22 cellular contexts compared by ENCODE assay signal in the genomic region with DNA sequence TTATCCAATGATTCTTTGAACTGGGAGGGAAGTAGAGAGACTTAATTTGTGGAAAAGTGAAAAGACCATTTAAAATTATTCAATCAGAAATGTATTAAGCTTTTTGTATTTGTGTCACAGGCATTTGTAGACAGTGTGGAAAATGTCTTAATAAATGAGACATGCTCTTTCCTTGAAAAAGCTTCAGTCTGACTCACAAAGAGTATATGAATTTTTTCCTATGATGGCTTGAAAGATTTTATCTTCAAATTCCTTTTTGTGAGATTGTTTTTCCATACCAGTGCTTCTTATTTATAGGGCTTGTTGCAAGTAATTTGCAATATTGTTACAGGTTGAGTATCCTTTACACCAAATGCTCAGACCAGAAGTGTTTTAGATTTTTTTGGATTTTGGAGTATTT. TPM values are rescaled to one million over a fixed set of nuclear protein-coding genes. Genes with fewer than 3 reads are reported as not detected.
DNase-seq lines count a peak whose midpoint lies in the region; ATAC-seq and TF ChIP-seq lines count a peak whose summit lies in the region.
"Had no signal": no experiment of that assay in that cellular context is flagged by ENCODE, and none has a peak within 500 bp of the region (broad histone marks: within the 10 kb centered on the region; RNA-seq: fewer than 3 reads in every experiment).

No MANE protein-coding gene starts in this region.

- peaks cover 2% of the 10 kb centered on the region for H3K4me1 Mint-ChIP-seq in activated naive CD8-positive, alpha-beta T cell (ENCODE audit: low read depth)
- H3K4me1 Mint-ChIP-seq in activated naive CD8-positive, alpha-beta T cell treated with anti-CD3 and anti-CD28 coated beads, Interleukin-2, amount 50 U/mL, for 24 hours, result peaks cover 14% of the 10 kb centered on the region

- H3K27me3 Mint-ChIP-seq in activated naive CD8-positive, alpha-beta T cell, result no peaks in the 10 kb centered on the region
- no peaks in the 10 kb centered on the region for H3K27me3 Mint-ChIP-seq in activated naive CD8-positive, alpha-beta T cell treated with anti-CD3 and anti-CD28 coated beads, Interleukin-2, amount 50 U/mL, for 24 hours
- H3K27me3 Mint-ChIP-seq: CD4-positive, alpha-beta T cell had no signal

- peak overlapping the region; percentile 2 for H3K27ac ChIP-seq in upper lobe of right lung

- DNase-seq in activated naive CD8-positive, alpha-beta T cell treated with anti-CD3 and anti-CD28 coated beads, Interleukin-2, amount 50 U/mL, for 24 hours, result no peak
- DNase-seq in amniotic epithelial cell (ENCODE audit: low read depth), result peak; percentile 72
- DNase-seq in fibroblast of pulmonary artery (ENCODE audit: low read depth), result peak; percentile 47
- no peak for DNase-seq in upper lobe of right lung
- no peak for DNase-seq in stimulated activated CD4-positive, alpha-beta T cell treated with anti-CD3 and anti-CD28 coated beads, Interleukin-15, amount 100 ng/mL, for 24 hours
- no peak for DNase-seq in SW480 (ENCODE audit: low spot score)
- DNase-seq in RPMI8226, result no peak
- DNase-seq: CD4-positive, alpha-beta T cell; DMS153; GF-D8; GOT3; KG1; NCI-H1436; NCI-H1930; NCI-H226; NCI-H524 treated with DMSO at 0.1 percent for 48 hours; SIG-M5 had no signal

- H3K9me3 Mint-ChIP-seq in activated naive CD8-positive, alpha-beta T cell (ENCODE audit: low read depth), result no peaks in the 10 kb centered on the region
- H3K9me3 Mint-ChIP-seq in activated naive CD8-positive, alpha-beta T cell treated with anti-CD3 and anti-CD28 coated beads, Interleukin-2, amount 50 U/mL, for 24 hours, result no peaks in the 10 kb centered on the region
- H3K9me3 Mint-ChIP-seq: CD4-positive, alpha-beta T cell had no signal

- intact Hi-C loops in upper lobe of right lung (cut with DNase I), result no loop called here

- H3K27ac Mint-ChIP-seq in activated naive CD8-positive, alpha-beta T cell, result peak overlapping the region; percentile 34
- H3K27ac Mint-ChIP-seq in activated naive CD8-positive, alpha-beta T cell treated with anti-CD3 and anti-CD28 coated beads, Interleukin-2, amount 50 U/mL, for 24 hours, result no peak overlapping the region
- H3K27ac Mint-ChIP-seq: CD4-positive, alpha-beta T cell had no signal

- H3K4me1 ChIP-seq in upper lobe of right lung, result peaks cover 15% of the 10 kb centered on the region

- no peaks in the 10 kb centered on the region for H3K36me3 ChIP-seq in upper lobe of right lung

- H3K4me3 ChIP-seq in fibroblast of pulmonary artery (replicated peaks; ENCODE audit: low read depth, low read length) (peak overlapping the region; percentile 22), upper lobe of right lung (peak overlapping the region; percentile 16)

- no peak for TF ChIP-seq CTCF in fibroblast of pulmonary artery (IDR thresholded peaks at IDR 0.05; ENCODE audit: low read length, missing control alignments)
- TF ChIP-seq CTCF in upper lobe of right lung (IDR thresholded peaks at IDR 0.05), result no peak

- H3K9me3 ChIP-seq in upper lobe of right lung, result no peaks in the 10 kb centered on the region

- no peak for ATAC-seq in activated naive CD8-positive, alpha-beta T cell treated with anti-CD3 and anti-CD28 coated beads, Interleukin-2, amount 50 U/mL, for 24 hours
- no peak for ATAC-seq in upper lobe of right lung
- ATAC-seq: HCT116, HepG2 had no signal

- no peaks in the 10 kb centered on the region for H3K36me3 Mint-ChIP-seq in activated naive CD8-positive, alpha-beta T cell
- H3K36me3 Mint-ChIP-seq in activated naive CD8-positive, alpha-beta T cell treated with anti-CD3 and anti-CD28 coated beads, Interleukin-2, amount 50 U/mL, for 24 hours (ENCODE audit: low read depth), result no peaks in the 10 kb centered on the region

- no peak overlapping the region for H3K4me3 Mint-ChIP-seq in activated naive CD8-positive, alpha-beta T cell
- no peak overlapping the region for H3K4me3 Mint-ChIP-seq in activated naive CD8-positive, alpha-beta T cell treated with anti-CD3 and anti-CD28 coated beads, Interleukin-2, amount 50 U/mL, for 24 hours
- H3K4me3 Mint-ChIP-seq: CD4-positive, alpha-beta T cell had no signal

- no peaks in the 10 kb centered on the region for H3K27me3 ChIP-seq in upper lobe of right lung

RNA-seq across cellular contexts. Expression of gene STON1, which starts 39.5 kb away (rescaled TPM):
- 35.2 TPM for total RNA-seq in upper lobe of right lung

RNA-seq across cellular contexts. Expression of gene GTF2A1L, which starts 48.2 kb away (rescaled TPM):
- not detected for total RNA-seq in upper lobe of right lung
- total RNA-seq: A172; CD4-positive, alpha-beta T cell; Daoy; HepG2 had no signal

Comparison
In these comparisons a context has a peak if more than half of its experiments do, and no peak if none do; other contexts are left out.
1. DNase-seq: peak in amniotic epithelial cell (single experiment) and fibroblast of pulmonary artery (single experiment); none in activated naive CD8-positive, alpha-beta T cell treated with anti-CD3 and anti-CD28 coated beads, Interleukin-2, amount 50 U/mL, for 24 hours (single experiment), upper lobe of right lung (single experiment), stimulated activated CD4-positive, alpha-beta T cell treated with anti-CD3 and anti-CD28 coated beads, Interleukin-15, amount 100 ng/mL, for 24 hours (single experiment), SW480 (single experiment) and RPMI8226 (single experiment).